ENCODE assay signal across 14 cellular contexts in genomic region chr16:10609410-10609774, GRCh38. TPM values are rescaled to one million over a fixed set of nuclear protein-coding genes. Genes with fewer than 3 reads are reported as not detected.
DNase-seq lines count a peak whose midpoint lies in the region; ATAC-seq and TF ChIP-seq lines count a peak whose summit lies in the region.
"Had no signal": no experiment of that assay in that cellular context is flagged by ENCODE, and none has a peak within 500 bp of the region (broad histone marks: within the 10 kb centered on the region; RNA-seq: fewer than 3 reads in every experiment).

No MANE protein-coding gene starts in this region.

- POLR2A ChIA-PET in BJ (lab: Charles Lee), result no interaction called here

- H3K36me3 ChIP-seq in BJ (ENCODE audit: control insufficient read depth, insufficient read depth, low read length) (no peaks in the 10 kb centered on the region), MM.1S (replicated peaks; ENCODE audit: insufficient read depth, low read length) (no peaks in the 10 kb centered on the region)

- DNase-seq in BJ (ENCODE audit: low read depth), result peak; percentile 26
- DNase-seq in RKO (ENCODE audit: low spot score), result peak; percentile 27
- peak; percentile 47 for DNase-seq in fibroblast of villous mesenchyme (ENCODE audit: low read depth)
- DNase-seq in non-pigmented ciliary epithelial cell (ENCODE audit: low read depth), result peak; percentile 66
- DNase-seq in A172 (ENCODE audit: low spot score), result no peak
- DNase-seq in MM.1S, result no peak
- DNase-seq in NCI-H510A treated with DMSO at 0.1 percent for 48 hours (lab: John Stamatoyannopoulos, UW), result no peak
- DNase-seq: CD8-positive, alpha-beta T cell; glutamatergic neuron; NCI-H1105 treated with DMSO at 0.1 percent for 48 hours; NCI-H82 had no signal

- no peak overlapping the region for H3K4me3 ChIP-seq in BJ (ENCODE audit: low read depth, low read length)
- H3K4me3 ChIP-seq in fibroblast of villous mesenchyme (ENCODE audit: low read depth, low read length), result no peak overlapping the region
- H3K4me3 ChIP-seq in MM.1S (ENCODE audit: low read length), result no peak overlapping the region

- ATAC-seq in GM18867 (IDR thresholded peaks at IDR 0.05; ENCODE audit: unreplicated experiment), result no peak
- ATAC-seq: activated T-helper 17 cell treated with anti-CD3 and anti-CD28 coated beads, Interleukin-2, amount 50 U/mL, for 72 hours; CD8-positive, alpha-beta T cell had no signal

- TF ChIP-seq CTCF in BJ (IDR thresholded peaks at IDR 0.05; ENCODE audit: insufficient read depth, low read depth, low read length), result no peak
- no peak for TF ChIP-seq CTCF in fibroblast of villous mesenchyme (IDR thresholded peaks at IDR 0.05; ENCODE audit: insufficient read depth, low read depth, low read length)
- no peak for TF ChIP-seq CTCF in MM.1S (IDR thresholded peaks at IDR 0.05; ENCODE audit: low read length)

- H3K9me2 ChIP-seq in MM.1S (replicated peaks; ENCODE audit: insufficient read depth, low read length), result no peaks in the 10 kb centered on the region

- H3K4me2 ChIP-seq in MM.1S (ENCODE audit: low read depth, low read length), result no peak overlapping the region

- no peaks in the 10 kb centered on the region for H4K20me1 ChIP-seq in MM.1S (ENCODE audit: insufficient read depth, low read length)

- H3K9me3 ChIP-seq in MM.1S (replicated peaks; ENCODE audit: insufficient read depth, low read length), result no peaks in the 10 kb centered on the region

- no peak overlapping the region for H3K9ac ChIP-seq in MM.1S (ENCODE audit: low read length)

- H3K4me1 ChIP-seq in MM.1S (ENCODE audit: low read length), result 0 out of 2 replicates have a peak, but pooled peaks cover 3% of the 10 kb centered on the region

- no peaks in the 10 kb centered on the region for H3K27me3 ChIP-seq in BJ (ENCODE audit: control insufficient read depth, insufficient read depth, low read length)
- H3K27me3 ChIP-seq in MM.1S (replicated peaks; ENCODE audit: insufficient read depth, low read length), result no peaks in the 10 kb centered on the region

- H2AFZ ChIP-seq in MM.1S (ENCODE audit: low read length), result no peak overlapping the region

- no peak overlapping the region for H3K27ac ChIP-seq in MM.1S (ENCODE audit: low read length)
- H3K27ac ChIP-seq: HL-60 had no signal

- no peaks in the 10 kb centered on the region for H3K79me2 ChIP-seq in MM.1S (ENCODE audit: low read length)

- H3F3A ChIP-seq in MM.1S (ENCODE audit: insufficient read depth, low read length), result no peaks in the 10 kb centered on the region

- CTCF ChIA-PET in BJ (lab: Yijun Ruan, JAX), result interaction anchor here (1.1 to 1.3 kb wide), 4 partner anchors 16 to 29 kb away, joined by 3 to 6 read pairs (median 4); partner anchors contain the start of gene EMP2

RNA-seq across cellular contexts. Expression of gene EMP2, which starts 29.0 kb away (rescaled TPM):
- polyA plus RNA-seq in BJ (2011; rRNA removed), result 44.6 and 57.8 TPM in 2 replicates
- 30.9 and 43.2 TPM in 2 replicates for polyA minus RNA-seq in BJ (2011; rRNA and poly(A)+ RNA removed)
- total RNA-seq in fibroblast of villous mesenchyme, result 10.6 and 13.0 TPM in 2 replicates
- total RNA-seq in A172 (2014; rRNA removed; shearing (Covaris generic)), result 11.6 and 12.3 TPM in 2 replicates
- total RNA-seq: CD8-positive, alpha-beta T cell had no signal

Comparison
In these comparisons a context has a peak if more than half of its experiments do, and no peak if none do; other contexts are left out.
1. DNase-seq: peak in BJ (single experiment), RKO (single experiment), fibroblast of villous mesenchyme (single experiment) and non-pigmented ciliary epithelial cell (single experiment); none in A172 (single experiment), MM.1S (single experiment) and NCI-H510A treated with DMSO at 0.1 percent for 48 hours (single experiment).